16 cellular contexts compared by ENCODE assay signal in the genomic region with DNA sequence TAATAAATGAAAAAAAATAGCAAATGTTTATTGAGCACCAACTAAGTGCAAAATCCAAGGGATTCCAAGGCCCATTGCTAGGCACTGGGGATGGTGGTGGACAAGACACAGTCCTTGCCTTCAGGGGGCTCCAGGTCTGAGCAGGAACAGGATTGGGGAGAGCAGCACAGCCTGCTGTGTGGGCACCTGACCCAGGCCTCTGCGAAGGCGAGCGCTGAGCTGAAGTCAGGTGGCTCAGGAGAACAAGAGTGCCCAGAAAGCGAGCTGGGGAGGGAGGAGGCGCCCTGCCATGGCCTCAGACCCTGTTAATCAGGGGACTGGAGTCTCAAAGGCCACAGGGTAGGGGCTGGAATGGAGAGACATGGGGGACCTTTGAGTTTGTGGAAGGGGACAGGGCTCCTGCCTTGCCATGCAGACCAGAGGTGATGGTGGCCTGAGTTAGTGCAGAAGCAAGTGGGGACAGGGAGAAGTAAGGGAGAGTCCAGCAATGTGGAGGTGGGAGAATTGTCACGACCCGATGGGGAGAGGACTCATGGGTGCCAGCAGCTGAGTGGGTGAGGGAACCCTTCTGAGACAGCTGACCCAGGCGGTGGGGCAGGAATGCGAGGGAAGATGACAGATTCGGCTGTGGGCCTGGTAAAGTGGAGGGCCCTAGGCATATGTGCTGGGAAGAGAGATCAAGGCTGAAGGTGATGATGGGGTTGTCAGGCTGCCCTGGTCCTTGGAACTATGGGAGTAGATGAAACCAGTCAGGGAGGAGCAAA. TPM values are rescaled to one million over a fixed set of nuclear protein-coding genes. Genes with fewer than 3 reads are reported as not detected.
DNase-seq lines count a peak whose midpoint lies in the region; ATAC-seq and TF ChIP-seq lines count a peak whose summit lies in the region.
"Had no signal": no experiment of that assay in that cellular context is flagged by ENCODE, and none has a peak within 500 bp of the region (broad histone marks: within the 10 kb centered on the region; RNA-seq: fewer than 3 reads in every experiment).

No MANE protein-coding gene starts in this region.

- ATAC-seq in Right ventricle myocardium inferior (no peak), activated B cell treated with CpG ODN at 0.5 μM for 24 hours (ENCODE audit: low read depth) (no peak), body of pancreas (no peak), gastrocnemius medialis (no peak)
- ATAC-seq: HCT116 had no signal

- H3K4me3 ChIP-seq in cardiac muscle cell = no peak overlapping the region
- no peak overlapping the region for H3K4me3 ChIP-seq in thymus (ENCODE audit: low read length)
- H3K4me3 ChIP-seq in body of pancreas = no peak overlapping the region
- H3K4me3 ChIP-seq in gastrocnemius medialis = no peak overlapping the region

- DNase-seq in cardiac muscle cell (ENCODE audit: low read depth in 1 of 2, low spot score in 1 of 2) = no peak
- DNase-seq in Right ventricle myocardium inferior (ENCODE audit: missing footprints) = no peak
- DNase-seq in activated B cell treated with CpG ODN at 0.5 μM for 24 hours = no peak
- no peak for DNase-seq in endothelial cell (ENCODE audit: low spot score)
- no peak for DNase-seq in GF-D8 (lab: John Stamatoyannopoulos, UW)
- no peak for DNase-seq in body of pancreas
- DNase-seq in gastrocnemius medialis = no peak
- DNase-seq: activated CD8-positive, alpha-beta memory T cell treated with anti-CD3 and anti-CD28 coated beads for 24 hours; amygdala; foreskin fibroblast; MV-4-11; NCI-H2227 treated with DMSO at 0.1 percent for 48 hours; stimulated activated CD4-positive, alpha-beta T cell treated with anti-CD3 and anti-CD28 coated beads, Interleukin-2, amount 100 ng/mL, for 48 hours; stimulated activated naive CD4-positive, alpha-beta T cell had no signal

- peak overlapping the region; percentile 1 for H3K4me3 Mint-ChIP-seq in activated B cell treated with CpG ODN at 0.5 μM for 24 hours
- H3K4me3 Mint-ChIP-seq in endothelial cell (ENCODE audit: unreplicated experiment) = peak overlapping the region; percentile 7

- TF ChIP-seq CTCF in cardiac muscle cell (IDR thresholded peaks at IDR 0.05; ENCODE audit: low read depth, low read length) = no peak
- TF ChIP-seq CTCF in activated B cell treated with CpG ODN at 0.5 μM for 24 hours (IDR thresholded peaks at IDR 0.05) = no peak
- TF ChIP-seq CTCF in endothelial cell (IDR thresholded peaks at IDR 0.05; ENCODE audit: unreplicated experiment) = no peak
- no peak for TF ChIP-seq CTCF in body of pancreas (IDR thresholded peaks at IDR 0.05)
- no peak for TF ChIP-seq CTCF in gastrocnemius medialis (IDR thresholded peaks at IDR 0.05 in 4 of 5, conservative IDR thresholded peaks at IDR 0.05 in 1 of 5)

- H3K36me3 Mint-ChIP-seq in activated B cell treated with CpG ODN at 0.5 μM for 24 hours (ENCODE audit: low read depth) (peaks cover 5% of the 10 kb centered on the region), endothelial cell (ENCODE audit: low read depth, unreplicated experiment) (peaks cover 22% of the 10 kb centered on the region)

- peaks cover 9% of the 10 kb centered on the region for H3K36me3 ChIP-seq in cardiac muscle cell
- H3K36me3 ChIP-seq in thymus (ENCODE audit: control insufficient read depth, insufficient read depth) = peaks cover 15% of the 10 kb centered on the region
- peaks cover 0 to 3% of the 10 kb centered on the region in 2 donors for H3K36me3 ChIP-seq in body of pancreas (replicated peaks in 1 of 2; ENCODE audit: insufficient read depth in 1 of 2, low read depth in 2 of 2)
- peaks cover 0 to 14% of the 10 kb centered on the region in 2 donors for H3K36me3 ChIP-seq in gastrocnemius medialis

- H3K4me1 ChIP-seq in cardiac muscle cell (ENCODE audit: low read depth) (peaks cover 4% of the 10 kb centered on the region), thymus (ENCODE audit: control insufficient read depth, insufficient read depth, low read length) (peaks cover 57% of the 10 kb centered on the region), body of pancreas (peaks cover 9% of the 10 kb centered on the region), gastrocnemius medialis (peaks cover 9% of the 10 kb centered on the region in 2 donors)

- peak overlapping the region; percentile 28 for H3K27ac ChIP-seq in cardiac muscle cell
- H3K27ac ChIP-seq in thymus (ENCODE audit: low read depth) = peak overlapping the region; percentile 73
- H3K27ac ChIP-seq in body of pancreas = no peak overlapping the region
- no peak overlapping the region for H3K27ac ChIP-seq in gastrocnemius medialis

- H3K27ac Mint-ChIP-seq in activated B cell treated with CpG ODN at 0.5 μM for 24 hours (peak overlapping the region; percentile 100), endothelial cell (ENCODE audit: unreplicated experiment) (peak overlapping the region; percentile 37)

- intact Hi-C loops in Right ventricle myocardium inferior (cut with DNase I) (no loop called here), activated B cell treated with CpG ODN at 0.5 μM for 24 hours (cut with micrococcal nuclease) (no loop called here), body of pancreas (cut with DNase I) (no loop called here), gastrocnemius medialis (cut with DNase I; ENCODE audit: low total_unique reads) (no loop called here)

- in situ Hi-C loops in gastrocnemius medialis (cut with MboI; ENCODE audit: low sequenced_read_pairs in 4 of 4) = no loop called here

- H3K9me3 ChIP-seq in cardiac muscle cell (ENCODE audit: low read depth) (no peaks in the 10 kb centered on the region), thymus (ENCODE audit: control insufficient read depth) (no peaks in the 10 kb centered on the region), body of pancreas (no peaks in the 10 kb centered on the region), gastrocnemius medialis (no peaks in the 10 kb centered on the region)

- H3K4me1 Mint-ChIP-seq in activated B cell treated with CpG ODN at 0.5 μM for 24 hours = peaks cover 87% of the 10 kb centered on the region
- peaks cover 9% of the 10 kb centered on the region for H3K4me1 Mint-ChIP-seq in endothelial cell (ENCODE audit: unreplicated experiment)

- H3K9me3 Mint-ChIP-seq in activated B cell treated with CpG ODN at 0.5 μM for 24 hours (no peaks in the 10 kb centered on the region), endothelial cell (ENCODE audit: unreplicated experiment) (no peaks in the 10 kb centered on the region)

- CTCF ChIA-PET in activated B cell treated with CpG ODN at 0.5 μM for 24 hours (lab: Charles Lee) = no interaction called here

- POLR2A ChIA-PET in activated B cell treated with CpG ODN at 0.5 μM for 24 hours (lab: Charles Lee) = interaction anchor here (0.5 to 32.9 kb wide), 3 partner anchors 16 to 37 kb away, joined by 6 to 886 read pairs (median 226); no protein-coding TSS in a partner anchor

- TF ChIP-seq POLR2A in body of pancreas (IDR thresholded peaks at IDR 0.05) (no peak), gastrocnemius medialis (IDR thresholded peaks at IDR 0.05) (no peak)

- H3K27me3 ChIP-seq in cardiac muscle cell (no peaks in the 10 kb centered on the region), thymus (ENCODE audit: control insufficient read depth, insufficient read depth) (no peaks in the 10 kb centered on the region), body of pancreas (no peaks in the 10 kb centered on the region), gastrocnemius medialis (no peaks in the 10 kb centered on the region)

- 96% methylated on average over 10 of the region's 10 CpGs for WGBS in thymus
- 91 to 93% methylated on average over 10 of the region's 10 CpGs for WGBS in body of pancreas, 2 donors

- H3K27me3 Mint-ChIP-seq in activated B cell treated with CpG ODN at 0.5 μM for 24 hours = no peaks in the 10 kb centered on the region
- peaks cover 10% of the 10 kb centered on the region for H3K27me3 Mint-ChIP-seq in endothelial cell (ENCODE audit: unreplicated experiment)

RNA-seq across cellular contexts. Expression of a gene that starts 4.1 kb away (rescaled TPM):
- total RNA-seq in cardiac muscle cell (20.4 and 31.0 TPM in 2 replicates), Right ventricle myocardium inferior (3.0 TPM), activated B cell treated with CpG ODN at 0.5 μM for 24 hours (167 and 184 TPM in 2 replicates), endothelial cell (ENCODE audit: unreplicated experiment) (39.3 TPM), body of pancreas (10 to 100 TPM; 11.7 to 20.8 TPM), gastrocnemius medialis (1 to 10 TPM; 1.8 to 4.1 (median 2.3) TPM)
- polyA plus RNA-seq in cardiac muscle cell (23.0 and 25.5 TPM in 2 replicates), thymus (11.6 TPM)

RNA-seq across cellular contexts. Expression of a gene that starts 33.2 kb away (rescaled TPM):
- total RNA-seq in cardiac muscle cell = 46.9 and 60.1 TPM in 2 replicates
- polyA plus RNA-seq in cardiac muscle cell = 60.0 and 76.3 TPM in 2 replicates
- 10.6 TPM for total RNA-seq in Right ventricle myocardium inferior
- 38.8 and 39.7 TPM in 2 replicates for total RNA-seq in activated B cell treated with CpG ODN at 0.5 μM for 24 hours
- 41.3 TPM for total RNA-seq in endothelial cell (ENCODE audit: unreplicated experiment)
- 54.4 TPM for polyA plus RNA-seq in thymus
- total RNA-seq in body of pancreas = 10 to 100 TPM; 25.2 to 40.2 TPM
- total RNA-seq in gastrocnemius medialis = 10 to 100 TPM in 3 of 4 donors, 1 to 10 TPM in 1; 6.1 to 22.1 (median 13.4) TPM

RNA-seq across cellular contexts. Expression of a gene that starts 35.3 kb away (rescaled TPM):
- 31.8 and 82.4 TPM in 2 replicates for total RNA-seq in cardiac muscle cell
- 26.7 and 31.7 TPM in 2 replicates for polyA plus RNA-seq in cardiac muscle cell
- 5.8 TPM for total RNA-seq in Right ventricle myocardium inferior
- total RNA-seq in activated B cell treated with CpG ODN at 0.5 μM for 24 hours = 7.8 and 8.1 TPM in 2 replicates
- 11.5 TPM for total RNA-seq in endothelial cell (ENCODE audit: unreplicated experiment)
- 11.4 TPM for polyA plus RNA-seq in thymus
- total RNA-seq in body of pancreas = 10 to 100 TPM; 15.6 to 60.3 TPM
- 10 to 100 TPM in 2 of 4 donors, 1 to 10 TPM in 2; 8.7 to 15.1 (median 10.9) TPM for total RNA-seq in gastrocnemius medialis

RNA-seq across cellular contexts. Expression of a gene that starts 35.5 kb away (rescaled TPM):
- total RNA-seq in cardiac muscle cell (34.9 and 46.0 TPM in 2 replicates), Right ventricle myocardium inferior (10.0 TPM), activated B cell treated with CpG ODN at 0.5 μM for 24 hours (20.6 and 28.8 TPM in 2 replicates), endothelial cell (ENCODE audit: unreplicated experiment) (30.3 TPM), body of pancreas (10 to 100 TPM; 13.7 to 27.4 TPM), gastrocnemius medialis (10 to 100 TPM in 3 of 4 donors, 1 to 10 TPM in 1; 7.5 to 24.5 (median 18.0) TPM)
- polyA plus RNA-seq in cardiac muscle cell (26.8 and 27.6 TPM in 2 replicates), thymus (19.9 TPM)

RNA-seq across cellular contexts. Expression of a gene that starts 49.4 kb away (rescaled TPM):
- total RNA-seq in cardiac muscle cell (31.8 and 65.3 TPM in 2 replicates), Right ventricle myocardium inferior (49.0 TPM), activated B cell treated with CpG ODN at 0.5 μM for 24 hours (45.2 and 49.5 TPM in 2 replicates), endothelial cell (ENCODE audit: unreplicated experiment) (48.1 TPM), body of pancreas (10 to 100 TPM in 1 of 2 donors, 1 to 10 TPM in 1; 6.6 to 12.5 TPM), gastrocnemius medialis (10 to 100 TPM; 25.7 to 67.9 (median 51.6) TPM)
- polyA plus RNA-seq in cardiac muscle cell (92.3 and 121 TPM in 2 replicates), thymus (67.1 TPM)

Comparison
In these comparisons a context has a peak if more than half of its experiments do, and no peak if none do; other contexts are left out.
1. H3K27ac ChIP-seq: peak in cardiac muscle cell (single experiment) and thymus (single experiment); none in body of pancreas (0 of 4) and gastrocnemius medialis (0 of 4).